Comparison of ENCODE assay signal across 28 cellular contexts in the genomic region with DNA sequence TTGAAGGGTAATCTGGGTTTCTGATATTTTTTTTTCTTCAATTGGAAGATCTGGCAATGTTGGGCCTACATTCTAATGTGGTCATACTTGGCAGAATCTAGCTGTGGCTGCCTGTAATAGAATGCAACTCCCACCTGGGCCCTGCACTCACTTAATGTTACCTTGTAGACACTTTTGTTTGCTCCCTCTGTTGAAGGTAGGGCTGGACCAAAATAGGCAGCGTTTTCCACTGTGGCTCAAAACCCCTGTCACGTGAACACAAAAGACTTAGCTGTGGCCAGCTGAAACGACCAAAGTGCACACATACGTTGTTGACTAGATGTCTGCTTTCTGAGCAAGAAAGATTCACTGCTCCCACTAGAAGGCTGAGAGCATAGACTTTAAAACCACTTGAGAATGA.
A peak's percentile ranks its signal among the peaks of the same experiment; 100 is the strongest.
DNase-seq lines count a peak whose midpoint lies in the region; ATAC-seq, FAIRE-seq and TF ChIP-seq lines count a peak whose summit lies in the region.
"Had no signal": no experiment of that assay in that cellular context is flagged by ENCODE, and none has a peak within 500 bp of the region (broad histone marks: within the 10 kb centered on the region; RNA-seq: fewer than 3 reads in every experiment).

No MANE protein-coding gene starts in this region.

- H3K4me3 ChIP-seq in hepatocyte = no peak overlapping the region
- H3K4me3 ChIP-seq: ascending aorta, esophagus muscularis mucosa, neural progenitor cell, upper lobe of right lung had no signal

- H2AFZ ChIP-seq in hepatocyte = no peak overlapping the region
- H2AFZ ChIP-seq: neural progenitor cell had no signal

- H3K79me2 ChIP-seq in hepatocyte = no peaks in the 10 kb centered on the region

- WGBS in hepatocyte (ENCODE audit: low lambda C conversion rate, missing lambda C conversion rate) = 74% methylated on average over 4 of the region's 4 CpGs

- no peak for TF ChIP-seq CTCF in hepatocyte (IDR thresholded peaks at IDR 0.05; ENCODE audit: poor library complexity)

- H3K27me3 ChIP-seq in hepatocyte = no peaks in the 10 kb centered on the region
- H3K27me3 ChIP-seq: ascending aorta, esophagus muscularis mucosa, neural progenitor cell, upper lobe of right lung had no signal

- DNase-seq in activated CD8-positive, alpha-beta memory T cell treated with anti-CD3 and anti-CD28 coated beads, Interleukin-2, amount 10 ng/mL, durations not matched to agents 7 days and 5 days = peak; percentile 43
- no peak for DNase-seq in activated CD8-positive, alpha-beta memory T cell treated with anti-CD3 and anti-CD28 coated beads, Interleukin-2, amount 50 U/mL, for 48 hours
- DNase-seq in T-cell = no peak
- peak; percentile 13 for DNase-seq in hepatocyte (ENCODE audit: low spot score)
- DNase-seq in SIG-M5 treated with dmso at 0.1 percent for 504 hours (lab: John Stamatoyannopoulos, UW; ENCODE audit: unreplicated experiment) = no peak
- no peak for DNase-seq in AML-193 (lab: John Stamatoyannopoulos, UW)
- no peak for DNase-seq in HTR-8/SVneo (ENCODE audit: insufficient read length, low spot score)
- no peak for DNase-seq in erythroblast (lab: John Stamatoyannopoulos, UW)
- DNase-seq: activated CD4-positive, alpha-beta T cell treated with anti-CD3 and anti-CD28 coated beads for 36 hours; cortex of kidney; DMS153; endodermal cell; foreskin melanocyte; H9; left cardiac atrium; NCI-H1105 treated with DMSO at 0.1 percent for 48 hours; NCI-H2029 treated with DMSO at 0.1 percent for 48 hours; NCI-H69; right cardiac atrium; substantia nigra; upper lobe of right lung had no signal

- H3K4me3 Mint-ChIP-seq in activated CD8-positive, alpha-beta memory T cell treated with anti-CD3 and anti-CD28 coated beads, Interleukin-2, amount 10 ng/mL, durations not matched to agents 7 days and 5 days = no peak overlapping the region
- no peak overlapping the region for H3K4me3 Mint-ChIP-seq in T-cell
- H3K4me3 Mint-ChIP-seq: activated CD4-positive, alpha-beta T cell treated with anti-CD3 and anti-CD28 coated beads for 36 hours; activated naive CD4-positive, alpha-beta T cell treated with anti-CD3 and anti-CD28 coated beads, Interleukin-2, amount 50 U/mL, for 24 hours; B cell; endodermal cell; H9; IgD-negative memory B cell; neural progenitor cell had no signal

- no peak for FAIRE-seq in HTR-8/SVneo (lab: Jason Lieb, UNC)

- H3K4me1 Mint-ChIP-seq in activated CD8-positive, alpha-beta memory T cell treated with anti-CD3 and anti-CD28 coated beads, Interleukin-2, amount 10 ng/mL, durations not matched to agents 7 days and 5 days = peaks cover 48% of the 10 kb centered on the region
- peaks cover 0 to 27% (median 15%) of the 10 kb centered on the region in 3 donors for H3K4me1 Mint-ChIP-seq in T-cell
- H3K4me1 Mint-ChIP-seq: B cell, H9, neural progenitor cell had no signal

- no peak overlapping the region for H3K4me2 ChIP-seq in hepatocyte
- H3K4me2 ChIP-seq: neural progenitor cell had no signal

- peak; percentile 23 for ATAC-seq in activated CD8-positive, alpha-beta memory T cell treated with anti-CD3 and anti-CD28 coated beads, Interleukin-2, amount 10 ng/mL, durations not matched to agents 7 days and 5 days
- ATAC-seq in T-cell (replicated peaks in 1 of 4) = no peak
- ATAC-seq: right cardiac atrium, SK-N-SH treated with all-trans-retinoic acid at 6 μM for 48 hours, upper lobe of right lung had no signal

- CTCF ChIA-PET in activated CD8-positive, alpha-beta memory T cell treated with anti-CD3 and anti-CD28 coated beads, Interleukin-2, amount 10 ng/mL, durations not matched to agents 7 days and 5 days (lab: Charles Lee) = interaction anchor here (0.7 to 1.3 kb wide), 4 partner anchors 12 to 290 kb away, joined by 3 to 4 read pairs (median 3); no protein-coding TSS in a partner anchor
- CTCF ChIA-PET in T-cell (lab: Charles Lee) = no interaction called here

- H3K4me1 ChIP-seq in hepatocyte (ENCODE audit: insufficient read depth) = peaks cover 3% of the 10 kb centered on the region
- H3K4me1 ChIP-seq: ascending aorta, neural progenitor cell had no signal

- no peaks in the 10 kb centered on the region for H3K9me2 ChIP-seq in hepatocyte (replicated peaks; ENCODE audit: insufficient read depth)

- TF ChIP-seq POLR2A in erythroblast (IDR thresholded peaks at IDR 0.05; ENCODE audit: low read length) = no peak

- no peaks in the 10 kb centered on the region for H3K36me3 ChIP-seq in hepatocyte (replicated peaks; ENCODE audit: insufficient read depth, low read depth)
- H3K36me3 ChIP-seq: ascending aorta, esophagus muscularis mucosa, neural progenitor cell, upper lobe of right lung had no signal

- no peak overlapping the region for H3K27ac ChIP-seq in hepatocyte
- H3K27ac ChIP-seq: ascending aorta, esophagus muscularis mucosa, neural progenitor cell, upper lobe of right lung had no signal

- no peaks in the 10 kb centered on the region for H3K9me3 ChIP-seq in hepatocyte (ENCODE audit: low read depth)
- H3K9me3 ChIP-seq: upper lobe of right lung had no signal

- peaks cover 30% of the 10 kb centered on the region for H3K36me3 Mint-ChIP-seq in activated CD8-positive, alpha-beta memory T cell treated with anti-CD3 and anti-CD28 coated beads, Interleukin-2, amount 10 ng/mL, durations not matched to agents 7 days and 5 days
- H3K36me3 Mint-ChIP-seq in T-cell = peaks cover 10% of the 10 kb centered on the region
- H3K36me3 Mint-ChIP-seq: IgD-negative memory B cell, neural progenitor cell had no signal

- H3K27me3 Mint-ChIP-seq in activated CD8-positive, alpha-beta memory T cell treated with anti-CD3 and anti-CD28 coated beads, Interleukin-2, amount 10 ng/mL, durations not matched to agents 7 days and 5 days = no peaks in the 10 kb centered on the region
- no peaks in the 10 kb centered on the region for H3K27me3 Mint-ChIP-seq in T-cell
- H3K27me3 Mint-ChIP-seq: B cell, IgD-negative memory B cell had no signal

- POLR2A ChIA-PET in T-cell (lab: Charles Lee) = interaction anchor here in 1 of 2 donors (0.7 kb wide), 1 partner anchor 633 kb away, joined by 14 read pairs; no protein-coding TSS in a partner anchor

- no peaks in the 10 kb centered on the region for H4K20me1 ChIP-seq in hepatocyte (ENCODE audit: insufficient read depth, poor library complexity, severe bottlenecking)

- peaks cover 17% of the 10 kb centered on the region for H3K9me3 Mint-ChIP-seq in activated CD8-positive, alpha-beta memory T cell treated with anti-CD3 and anti-CD28 coated beads, Interleukin-2, amount 10 ng/mL, durations not matched to agents 7 days and 5 days (ENCODE audit: low read depth)
- peaks cover 0 to 15% (median 11%) of the 10 kb centered on the region in 3 donors for H3K9me3 Mint-ChIP-seq in T-cell
- H3K9me3 Mint-ChIP-seq: H9 had no signal

- peak overlapping the region; percentile 68 for H3K27ac Mint-ChIP-seq in activated CD8-positive, alpha-beta memory T cell treated with anti-CD3 and anti-CD28 coated beads, Interleukin-2, amount 10 ng/mL, durations not matched to agents 7 days and 5 days
- H3K27ac Mint-ChIP-seq in T-cell = peak overlapping the region; percentile 30 to 40
- H3K27ac Mint-ChIP-seq: activated CD4-positive, alpha-beta T cell treated with anti-CD3 and anti-CD28 coated beads for 36 hours; activated naive CD4-positive, alpha-beta T cell treated with anti-CD3 and anti-CD28 coated beads, Interleukin-2, amount 50 U/mL, for 24 hours; B cell; endodermal cell; H9; IgD-negative memory B cell; neural progenitor cell had no signal

Comparison
In these comparisons a context has a peak if more than half of its experiments do, and no peak if none do; other contexts are left out.
1. DNase-seq: peak in activated CD8-positive, alpha-beta memory T cell treated with anti-CD3 and anti-CD28 coated beads, Interleukin-2, amount 10 ng/mL, durations not matched to agents 7 days and 5 days (single experiment) and hepatocyte (single experiment); none in activated CD8-positive, alpha-beta memory T cell treated with anti-CD3 and anti-CD28 coated beads, Interleukin-2, amount 50 U/mL, for 48 hours (single experiment), T-cell (0 of 34), SIG-M5 treated with dmso at 0.1 percent for 504 hours (single experiment), AML-193 (0 of 2), HTR-8/SVneo (single experiment) and erythroblast (0 of 2).